In the genomic region with DNA sequence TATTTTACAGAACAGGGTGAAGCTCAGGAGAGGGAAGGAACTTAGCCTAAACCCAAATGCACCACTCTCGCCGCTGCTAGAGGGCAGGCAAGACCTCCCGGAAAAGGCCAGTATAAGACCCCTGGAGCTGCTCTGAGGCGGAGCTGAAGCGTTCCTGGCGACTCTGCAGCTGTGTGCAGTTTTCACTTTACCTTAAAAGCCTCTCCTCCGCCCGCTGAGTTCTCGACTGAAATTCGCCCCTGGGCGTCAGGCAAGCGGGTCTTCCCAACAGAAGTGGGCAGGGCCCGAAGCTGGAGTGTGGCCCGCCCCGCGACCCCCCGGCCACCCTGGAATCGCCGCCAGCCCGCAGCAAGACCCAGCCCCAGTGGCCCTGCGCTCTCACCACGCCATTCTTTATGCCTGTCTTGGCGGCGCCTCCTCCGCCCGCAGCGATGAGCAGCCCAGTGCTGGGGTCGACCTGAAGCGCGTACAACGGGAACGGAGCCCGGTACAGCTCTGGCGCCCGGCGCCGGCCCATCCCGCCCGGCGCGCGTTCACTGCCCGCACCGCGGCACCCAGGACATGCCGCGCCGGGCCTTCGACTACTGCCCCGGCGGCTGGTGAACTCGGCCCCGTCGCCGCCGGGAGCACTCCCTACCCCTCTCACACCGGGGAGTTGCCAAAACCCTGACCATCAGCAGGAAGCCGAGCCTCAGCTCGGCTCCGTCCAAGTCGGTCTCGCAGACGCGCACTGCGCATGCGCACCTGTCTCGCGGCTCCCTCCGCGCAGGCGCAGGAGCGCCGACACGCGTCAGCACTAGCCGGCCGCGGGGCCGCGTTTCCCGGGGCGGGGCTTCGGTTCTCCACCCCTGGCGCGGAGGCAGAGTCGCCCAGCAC, we compare ENCODE assay signal across 1 cellular context.
TF ChIP-seq lines count a peak whose summit lies in the region.

A gene with protein sequence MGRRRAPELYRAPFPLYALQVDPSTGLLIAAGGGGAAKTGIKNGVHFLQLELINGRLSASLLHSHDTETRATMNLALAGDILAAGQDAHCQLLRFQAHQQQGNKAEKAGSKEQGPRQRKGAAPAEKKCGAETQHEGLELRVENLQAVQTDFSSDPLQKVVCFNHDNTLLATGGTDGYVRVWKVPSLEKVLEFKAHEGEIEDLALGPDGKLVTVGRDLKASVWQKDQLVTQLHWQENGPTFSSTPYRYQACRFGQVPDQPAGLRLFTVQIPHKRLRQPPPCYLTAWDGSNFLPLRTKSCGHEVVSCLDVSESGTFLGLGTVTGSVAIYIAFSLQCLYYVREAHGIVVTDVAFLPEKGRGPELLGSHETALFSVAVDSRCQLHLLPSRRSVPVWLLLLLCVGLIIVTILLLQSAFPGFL (minus strand): TSS at position 732 of the 876 bp plus-strand sequence. CDS start 215 bp downstream, at position 517.

TF ChIP-seq in HepG2, 621 proteins besides CTCF, POLR2A, EP300 and RAD21 (continued from another document and continues in another):
- no peak for TF ChIP-seq FOXP1 (IDR thresholded peaks at IDR 0.05)
- 0 out of 2 replicates have a peak, but pooled peaks have one; percentile 13 for TF ChIP-seq FOXP1 (CRISPR knock-in tag; IDR thresholded peaks at IDR 0.05)
- TF ChIP-seq SSRP1 (CRISPR knock-in tag; IDR thresholded peaks at IDR 0.05), result no peak
- TF ChIP-seq BORCS8-MEF2B (CRISPR knock-in tag; IDR thresholded peaks at IDR 0.05), result peak; percentile 14
- TF ChIP-seq KAT7 (CRISPR knock-in tag; IDR thresholded peaks at IDR 0.05; ENCODE audit: borderline replicate concordance), result peak; percentile 74; the same call in 1 of the 2 replicates
- TF ChIP-seq SPEN (CRISPR knock-in tag; IDR thresholded peaks at IDR 0.05; ENCODE audit: low read depth), result peak; percentile 81
- TF ChIP-seq ZNF235 (CRISPR knock-in tag; IDR thresholded peaks at IDR 0.05; ENCODE audit: borderline replicate concordance), result peak; percentile 98; the same call in 1 of the 2 replicates
- TF ChIP-seq, protein P1, sequence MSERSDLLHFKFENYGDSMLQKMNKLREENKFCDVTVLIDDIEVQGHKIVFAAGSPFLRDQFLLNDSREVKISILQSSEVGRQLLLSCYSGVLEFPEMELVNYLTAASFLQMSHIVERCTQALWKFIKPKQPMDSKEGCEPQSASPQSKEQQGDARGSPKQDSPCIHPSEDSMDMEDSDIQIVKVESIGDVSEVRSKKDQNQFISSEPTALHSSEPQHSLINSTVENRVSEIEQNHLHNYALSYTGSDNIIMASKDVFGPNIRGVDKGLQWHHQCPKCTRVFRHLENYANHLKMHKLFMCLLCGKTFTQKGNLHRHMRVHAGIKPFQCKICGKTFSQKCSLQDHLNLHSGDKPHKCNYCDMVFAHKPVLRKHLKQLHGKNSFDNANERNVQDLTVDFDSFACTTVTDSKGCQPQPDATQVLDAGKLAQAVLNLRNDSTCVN (CRISPR knock-in tag; IDR thresholded peaks at IDR 0.05; ENCODE audit: borderline replicate concordance), result peak; percentile 15; the same call in 1 of the 2 replicates
- peak; percentile 93 for TF ChIP-seq ZNF333 (CRISPR knock-in tag; IDR thresholded peaks at IDR 0.05; ENCODE audit: borderline replicate concordance)
- TF ChIP-seq, protein P2, sequence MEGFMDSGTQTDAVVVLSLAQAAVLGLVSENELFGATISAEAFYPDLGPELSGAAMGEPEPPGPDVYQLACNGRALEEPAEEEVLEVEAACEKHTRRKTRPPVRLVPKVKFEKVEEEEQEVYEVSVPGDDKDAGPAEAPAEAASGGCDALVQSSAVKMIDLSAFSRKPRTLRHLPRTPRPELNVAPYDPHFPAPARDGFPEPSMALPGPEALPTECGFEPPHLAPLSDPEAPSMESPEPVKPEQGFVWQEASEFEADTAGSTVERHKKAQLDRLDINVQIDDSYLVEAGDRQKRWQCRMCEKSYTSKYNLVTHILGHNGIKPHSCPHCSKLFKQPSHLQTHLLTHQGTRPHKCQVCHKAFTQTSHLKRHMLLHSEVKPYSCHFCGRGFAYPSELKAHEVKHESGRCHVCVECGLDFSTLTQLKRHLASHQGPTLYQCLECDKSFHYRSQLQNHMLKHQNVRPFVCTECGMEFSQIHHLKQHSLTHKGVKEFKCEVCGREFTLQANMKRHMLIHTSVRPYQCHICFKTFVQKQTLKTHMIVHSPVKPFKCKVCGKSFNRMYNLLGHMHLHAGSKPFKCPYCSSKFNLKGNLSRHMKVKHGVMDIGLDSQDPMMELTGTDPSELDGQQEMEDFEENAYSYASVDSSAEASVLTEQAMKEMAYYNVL (CRISPR knock-in tag; IDR thresholded peaks at IDR 0.05; ENCODE audit: borderline replicate concordance), result peak; percentile 52; the same call in 1 of the 2 replicates
- TF ChIP-seq, protein P3, sequence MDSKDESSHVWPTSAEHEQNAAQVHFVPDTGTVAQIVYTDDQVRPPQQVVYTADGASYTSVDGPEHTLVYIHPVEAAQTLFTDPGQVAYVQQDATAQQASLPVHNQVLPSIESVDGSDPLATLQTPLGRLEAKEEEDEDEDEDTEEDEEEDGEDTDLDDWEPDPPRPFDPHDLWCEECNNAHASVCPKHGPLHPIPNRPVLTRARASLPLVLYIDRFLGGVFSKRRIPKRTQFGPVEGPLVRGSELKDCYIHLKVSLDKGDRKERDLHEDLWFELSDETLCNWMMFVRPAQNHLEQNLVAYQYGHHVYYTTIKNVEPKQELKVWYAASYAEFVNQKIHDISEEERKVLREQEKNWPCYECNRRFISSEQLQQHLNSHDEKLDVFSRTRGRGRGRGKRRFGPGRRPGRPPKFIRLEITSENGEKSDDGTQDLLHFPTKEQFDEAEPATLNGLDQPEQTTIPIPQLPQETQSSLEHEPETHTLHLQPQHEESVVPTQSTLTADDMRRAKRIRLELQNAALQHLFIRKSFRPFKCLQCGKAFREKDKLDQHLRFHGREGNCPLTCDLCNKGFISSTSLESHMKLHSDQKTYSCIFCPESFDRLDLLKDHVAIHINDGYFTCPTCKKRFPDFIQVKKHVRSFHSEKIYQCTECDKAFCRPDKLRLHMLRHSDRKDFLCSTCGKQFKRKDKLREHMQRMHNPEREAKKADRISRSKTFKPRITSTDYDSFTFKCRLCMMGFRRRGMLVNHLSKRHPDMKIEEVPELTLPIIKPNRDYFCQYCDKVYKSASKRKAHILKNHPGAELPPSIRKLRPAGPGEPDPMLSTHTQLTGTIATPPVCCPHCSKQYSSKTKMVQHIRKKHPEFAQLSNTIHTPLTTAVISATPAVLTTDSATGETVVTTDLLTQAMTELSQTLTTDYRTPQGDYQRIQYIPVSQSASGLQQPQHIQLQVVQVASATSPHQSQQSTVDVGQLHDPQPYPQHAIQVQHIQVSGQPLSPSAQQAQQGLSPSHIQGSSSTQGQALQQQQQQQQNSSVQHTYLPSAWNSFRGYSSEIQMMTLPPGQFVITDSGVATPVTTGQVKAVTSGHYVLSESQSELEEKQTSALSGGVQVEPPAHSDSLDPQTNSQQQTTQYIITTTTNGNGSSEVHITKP (CRISPR knock-in tag; IDR thresholded peaks at IDR 0.05; ENCODE audit: low read depth), result 0 out of 2 replicates have a peak, but pooled peaks have one; percentile 50
- TF ChIP-seq KDM5B (CRISPR knock-in tag; IDR thresholded peaks at IDR 0.05; ENCODE audit: borderline replicate concordance), result peak; percentile 97
- TF ChIP-seq, protein P4, sequence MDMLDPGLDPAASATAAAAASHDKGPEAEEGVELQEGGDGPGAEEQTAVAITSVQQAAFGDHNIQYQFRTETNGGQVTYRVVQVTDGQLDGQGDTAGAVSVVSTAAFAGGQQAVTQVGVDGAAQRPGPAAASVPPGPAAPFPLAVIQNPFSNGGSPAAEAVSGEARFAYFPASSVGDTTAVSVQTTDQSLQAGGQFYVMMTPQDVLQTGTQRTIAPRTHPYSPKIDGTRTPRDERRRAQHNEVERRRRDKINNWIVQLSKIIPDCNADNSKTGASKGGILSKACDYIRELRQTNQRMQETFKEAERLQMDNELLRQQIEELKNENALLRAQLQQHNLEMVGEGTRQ (IDR thresholded peaks at IDR 0.05; ENCODE audit: low read depth, low read length), result no peak; the same call in 1 of the 2 replicates
- TF ChIP-seq, protein P4 (CRISPR knock-in tag; IDR thresholded peaks at IDR 0.05; ENCODE audit: borderline replicate concordance), result no peak
- TF ChIP-seq TCF12 (IDR thresholded peaks at IDR 0.05), result no peak
- peak; percentile 89 for TF ChIP-seq TCF12 (CRISPR knock-in tag; IDR thresholded peaks at IDR 0.05)
- peak; percentile 35; the same call in 1 of the 2 replicates for TF ChIP-seq NFYB (CRISPR knock-in tag; IDR thresholded peaks at IDR 0.05)
- TF ChIP-seq ZSCAN25 (CRISPR knock-in tag; IDR thresholded peaks at IDR 0.05), result peak; percentile 23; the same call in 1 of the 2 replicates
- TF ChIP-seq, protein P5, sequence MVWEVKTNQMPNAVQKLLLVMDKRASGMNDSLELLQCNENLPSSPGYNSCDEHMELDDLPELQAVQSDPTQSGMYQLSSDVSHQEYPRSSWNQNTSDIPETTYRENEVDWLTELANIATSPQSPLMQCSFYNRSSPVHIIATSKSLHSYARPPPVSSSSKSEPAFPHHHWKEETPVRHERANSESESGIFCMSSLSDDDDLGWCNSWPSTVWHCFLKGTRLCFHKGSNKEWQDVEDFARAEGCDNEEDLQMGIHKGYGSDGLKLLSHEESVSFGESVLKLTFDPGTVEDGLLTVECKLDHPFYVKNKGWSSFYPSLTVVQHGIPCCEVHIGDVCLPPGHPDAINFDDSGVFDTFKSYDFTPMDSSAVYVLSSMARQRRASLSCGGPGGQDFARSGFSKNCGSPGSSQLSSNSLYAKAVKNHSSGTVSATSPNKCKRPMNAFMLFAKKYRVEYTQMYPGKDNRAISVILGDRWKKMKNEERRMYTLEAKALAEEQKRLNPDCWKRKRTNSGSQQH (CRISPR knock-in tag; IDR thresholded peaks at IDR 0.05; ENCODE audit: low read depth), result 0 out of 2 replicates have a peak, but pooled peaks have one; percentile 57
- peak; percentile 61; the same call in 1 of the 2 replicates for TF ChIP-seq ZNF577 (CRISPR knock-in tag; IDR thresholded peaks at IDR 0.05; ENCODE audit: borderline replicate concordance, low read depth)
- TF ChIP-seq, protein P6, sequence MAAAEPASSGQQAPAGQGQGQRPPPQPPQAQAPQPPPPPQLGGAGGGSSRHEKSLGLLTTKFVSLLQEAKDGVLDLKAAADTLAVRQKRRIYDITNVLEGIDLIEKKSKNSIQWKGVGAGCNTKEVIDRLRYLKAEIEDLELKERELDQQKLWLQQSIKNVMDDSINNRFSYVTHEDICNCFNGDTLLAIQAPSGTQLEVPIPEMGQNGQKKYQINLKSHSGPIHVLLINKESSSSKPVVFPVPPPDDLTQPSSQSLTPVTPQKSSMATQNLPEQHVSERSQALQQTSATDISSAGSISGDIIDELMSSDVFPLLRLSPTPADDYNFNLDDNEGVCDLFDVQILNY (CRISPR knock-in tag; conservative IDR thresholded peaks at IDR 0.05), result 0 out of 2 replicates have a peak, but pooled peaks have one; percentile 48
- peak; percentile 83 for TF ChIP-seq THAP11 (CRISPR knock-in tag; IDR thresholded peaks at IDR 0.05)
- TF ChIP-seq, protein P7, sequence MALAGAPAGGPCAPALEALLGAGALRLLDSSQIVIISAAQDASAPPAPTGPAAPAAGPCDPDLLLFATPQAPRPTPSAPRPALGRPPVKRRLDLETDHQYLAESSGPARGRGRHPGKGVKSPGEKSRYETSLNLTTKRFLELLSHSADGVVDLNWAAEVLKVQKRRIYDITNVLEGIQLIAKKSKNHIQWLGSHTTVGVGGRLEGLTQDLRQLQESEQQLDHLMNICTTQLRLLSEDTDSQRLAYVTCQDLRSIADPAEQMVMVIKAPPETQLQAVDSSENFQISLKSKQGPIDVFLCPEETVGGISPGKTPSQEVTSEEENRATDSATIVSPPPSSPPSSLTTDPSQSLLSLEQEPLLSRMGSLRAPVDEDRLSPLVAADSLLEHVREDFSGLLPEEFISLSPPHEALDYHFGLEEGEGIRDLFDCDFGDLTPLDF (CRISPR knock-in tag; IDR thresholded peaks at IDR 0.05), result peak; percentile 89
- TF ChIP-seq, protein P8, sequence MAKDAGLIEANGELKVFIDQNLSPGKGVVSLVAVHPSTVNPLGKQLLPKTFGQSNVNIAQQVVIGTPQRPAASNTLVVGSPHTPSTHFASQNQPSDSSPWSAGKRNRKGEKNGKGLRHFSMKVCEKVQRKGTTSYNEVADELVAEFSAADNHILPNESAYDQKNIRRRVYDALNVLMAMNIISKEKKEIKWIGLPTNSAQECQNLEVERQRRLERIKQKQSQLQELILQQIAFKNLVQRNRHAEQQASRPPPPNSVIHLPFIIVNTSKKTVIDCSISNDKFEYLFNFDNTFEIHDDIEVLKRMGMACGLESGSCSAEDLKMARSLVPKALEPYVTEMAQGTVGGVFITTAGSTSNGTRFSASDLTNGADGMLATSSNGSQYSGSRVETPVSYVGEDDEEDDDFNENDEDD (CRISPR knock-in tag; IDR thresholded peaks at IDR 0.05; ENCODE audit: borderline replicate concordance), result peak; percentile 57; the same call in 1 of the 2 replicates
- TF ChIP-seq ZKSCAN1 (IDR thresholded peaks at IDR 0.05; ENCODE audit: low read length), result no peak
- peak; percentile 88 for TF ChIP-seq GABPB1 (CRISPR knock-in tag; IDR thresholded peaks at IDR 0.05)
- TF ChIP-seq ZNF329 (CRISPR knock-in tag; IDR thresholded peaks at IDR 0.05; ENCODE audit: low read depth), result 0 out of 2 replicates have a peak, but pooled peaks have one; percentile 62
- TF ChIP-seq, protein P9, sequence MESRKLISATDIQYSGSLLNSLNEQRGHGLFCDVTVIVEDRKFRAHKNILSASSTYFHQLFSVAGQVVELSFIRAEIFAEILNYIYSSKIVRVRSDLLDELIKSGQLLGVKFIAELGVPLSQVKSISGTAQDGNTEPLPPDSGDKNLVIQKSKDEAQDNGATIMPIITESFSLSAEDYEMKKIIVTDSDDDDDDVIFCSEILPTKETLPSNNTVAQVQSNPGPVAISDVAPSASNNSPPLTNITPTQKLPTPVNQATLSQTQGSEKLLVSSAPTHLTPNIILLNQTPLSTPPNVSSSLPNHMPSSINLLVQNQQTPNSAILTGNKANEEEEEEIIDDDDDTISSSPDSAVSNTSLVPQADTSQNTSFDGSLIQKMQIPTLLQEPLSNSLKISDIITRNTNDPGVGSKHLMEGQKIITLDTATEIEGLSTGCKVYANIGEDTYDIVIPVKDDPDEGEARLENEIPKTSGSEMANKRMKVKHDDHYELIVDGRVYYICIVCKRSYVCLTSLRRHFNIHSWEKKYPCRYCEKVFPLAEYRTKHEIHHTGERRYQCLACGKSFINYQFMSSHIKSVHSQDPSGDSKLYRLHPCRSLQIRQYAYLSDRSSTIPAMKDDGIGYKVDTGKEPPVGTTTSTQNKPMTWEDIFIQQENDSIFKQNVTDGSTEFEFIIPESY (CRISPR knock-in tag; IDR thresholded peaks at IDR 0.05), result no peak
- peak; percentile 35; the same call in 1 of the 2 replicates for TF ChIP-seq ARNT2 (CRISPR knock-in tag; IDR thresholded peaks at IDR 0.05; ENCODE audit: low read depth)
- peak; percentile 84 for TF ChIP-seq TAF1 (CRISPR knock-in tag; IDR thresholded peaks at IDR 0.05)
- TF ChIP-seq AKAP8 (CRISPR knock-in tag; IDR thresholded peaks at IDR 0.05), result peak; percentile 80
